Comparison of ENCODE assay signal across 8 cellular contexts in the genomic region with DNA sequence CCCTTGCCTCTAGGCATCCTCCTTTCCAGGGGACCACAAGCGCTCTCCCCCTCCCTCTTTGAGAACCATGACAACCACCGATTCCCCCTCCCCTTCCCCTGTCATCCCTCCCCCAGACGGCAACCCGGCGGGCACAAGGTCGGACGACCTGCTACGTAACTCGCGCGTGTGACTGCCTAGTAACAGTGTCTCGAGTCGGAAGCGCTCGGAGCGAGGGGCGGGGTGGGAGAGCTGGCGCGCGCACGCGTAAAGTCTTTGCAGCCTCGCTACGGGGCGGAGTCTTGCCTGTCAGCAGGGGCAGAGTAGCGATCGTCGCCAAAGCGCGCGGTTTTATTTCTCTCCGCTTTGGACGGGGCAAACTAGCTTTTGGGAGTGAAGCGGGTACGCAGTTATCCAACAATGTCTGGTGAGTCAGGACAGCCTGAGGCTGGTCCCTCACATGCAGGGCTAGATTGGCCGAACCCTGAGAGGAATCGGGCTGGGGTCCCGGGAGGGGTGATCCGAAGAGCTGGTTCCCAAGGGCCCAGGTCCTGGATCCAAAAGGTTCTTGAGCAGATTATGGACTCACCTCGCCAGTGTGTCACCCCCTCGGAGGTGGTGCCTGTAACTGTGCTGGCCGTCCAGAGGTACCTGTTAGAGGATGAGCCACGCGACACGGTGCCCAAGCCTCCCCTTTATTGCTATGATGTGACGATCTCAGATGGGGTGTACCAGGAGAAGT. TPM values are rescaled to one million over a fixed set of nuclear protein-coding genes. Genes with fewer than 3 reads are reported as not detected.
DNase-seq lines count a peak whose midpoint lies in the region; ATAC-seq, FAIRE-seq and TF ChIP-seq lines count a peak whose summit lies in the region.

A gene with protein sequence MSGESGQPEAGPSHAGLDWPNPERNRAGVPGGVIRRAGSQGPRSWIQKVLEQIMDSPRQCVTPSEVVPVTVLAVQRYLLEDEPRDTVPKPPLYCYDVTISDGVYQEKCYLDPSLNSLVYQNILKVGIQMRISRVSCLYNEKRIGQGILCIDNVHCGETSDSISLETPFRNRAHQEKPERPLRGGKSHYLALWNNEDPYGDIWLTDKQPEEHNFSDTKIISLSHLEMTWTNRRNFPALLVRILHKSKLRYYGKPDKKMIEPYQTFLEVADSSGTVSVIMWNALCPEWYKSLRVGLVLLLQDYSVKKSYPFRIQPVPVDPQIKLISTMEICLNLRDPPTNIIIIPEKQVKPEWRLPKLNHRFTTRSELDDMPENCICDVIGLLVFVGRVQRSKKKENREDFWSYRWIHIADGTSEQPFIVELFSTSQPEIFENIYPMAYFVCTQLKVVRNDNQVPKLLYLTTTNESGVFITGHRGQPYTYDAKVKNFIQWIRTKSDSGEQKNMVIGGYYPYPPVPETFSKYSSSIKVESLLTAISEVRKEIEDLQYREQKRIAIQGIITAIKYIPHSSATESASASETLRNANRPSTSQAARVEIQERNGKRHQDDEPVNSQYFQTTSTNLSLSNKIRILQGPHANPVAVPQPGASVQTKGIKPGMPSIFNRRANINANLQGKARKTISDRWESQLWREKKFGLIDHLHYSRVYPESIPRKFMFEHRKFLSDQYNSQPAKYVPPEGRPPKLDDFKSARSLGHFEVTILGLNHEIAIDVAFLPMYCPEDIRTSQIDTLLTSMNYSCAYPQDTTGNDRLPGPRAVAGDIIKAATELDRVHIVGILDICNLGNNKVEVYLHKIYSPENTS (plus strand): TSS at position 297 of the 721 bp plus-strand sequence. CDS start 103 bp downstream, at position 400.

- CTCF ChIA-PET in CD4-positive, alpha-beta T cell (lab: Charles Lee): no interaction called here

- POLR2A ChIA-PET in CD4-positive, alpha-beta T cell (lab: Charles Lee): interaction anchor here (0.6 to 1.5 kb wide), 4 partner anchors 9 to 387 kb away, joined by 3 to 11 read pairs (median 4); no protein-coding TSS in a partner anchor

- peak; percentile 74 to 88 (median 77) for DNase-seq in CD4-positive, alpha-beta T cell
- DNase-seq in RCC 7860 (ENCODE audit: low spot score): peak; percentile 56
- DNase-seq in activated effector memory CD4-positive, alpha-beta T cell treated with Interleukin-2 at 50 U/mL for 16 hours: peak; percentile 79
- DNase-seq in foreskin fibroblast: peak; percentile 52 to 86
- DNase-seq in neural crest cell (ENCODE audit: low read depth, low spot score): peak; percentile 72
- DNase-seq in stimulated activated naive CD8-positive, alpha-beta T cell treated with anti-CD3 and anti-CD28 coated beads, Interleukin-15, amount 100 ng/mL, for 72 hours: peak; percentile 77 to 85

- peak; percentile 74 for FAIRE-seq in RCC 7860 (lab: Jason Lieb, UNC)

- peak within 1 kb of the TSS; percentile 37 to 72 for H3K4me3 ChIP-seq in foreskin fibroblast (ENCODE audit: low read depth in 1 of 2, low read length in 2 of 2)

- H3K9me3 Mint-ChIP-seq in CD4-positive, alpha-beta T cell: no peaks in the 10 kb centered on the region
- H3K9me3 Mint-ChIP-seq in neural crest cell: no peaks in the 10 kb centered on the region
- H3K9me3 Mint-ChIP-seq in stimulated activated naive CD8-positive, alpha-beta T cell treated with anti-CD3 and anti-CD28 coated beads, Interleukin-15, amount 100 ng/mL, for 72 hours: no peaks in the 10 kb centered on the region

- peak within 1 kb of the TSS; percentile 98 for H3K4me3 Mint-ChIP-seq in CD4-positive, alpha-beta T cell
- H3K4me3 Mint-ChIP-seq in neural crest cell: peak within 1 kb of the TSS; percentile 99
- H3K4me3 Mint-ChIP-seq in stimulated activated naive CD8-positive, alpha-beta T cell treated with anti-CD3 and anti-CD28 coated beads, Interleukin-15, amount 100 ng/mL, for 72 hours: peak within 1 kb of the TSS; percentile 93 to 94

- peaks cover 37% of the 10 kb centered on the region for H3K4me1 Mint-ChIP-seq in CD4-positive, alpha-beta T cell (ENCODE audit: low read depth)
- H3K4me1 Mint-ChIP-seq in neural crest cell: peaks cover 25% of the 10 kb centered on the region
- H3K4me1 Mint-ChIP-seq in stimulated activated naive CD8-positive, alpha-beta T cell treated with anti-CD3 and anti-CD28 coated beads, Interleukin-15, amount 100 ng/mL, for 72 hours: peaks cover 22% of the 10 kb centered on the region

- H3K36me3 Mint-ChIP-seq in CD4-positive, alpha-beta T cell (ENCODE audit: low read depth): peaks cover 9% of the 10 kb centered on the region
- no peaks in the 10 kb centered on the region for H3K36me3 Mint-ChIP-seq in neural crest cell (ENCODE audit: low read depth)

- no peaks in the 10 kb centered on the region for H3K27me3 ChIP-seq in CD4-positive, alpha-beta T cell (ENCODE audit: control insufficient read depth, insufficient read depth, low read length)

- H3K9me3 ChIP-seq in CD4-positive, alpha-beta T cell (ENCODE audit: control insufficient read depth, low read length): no peaks in the 10 kb centered on the region

- peak; percentile 90 for ATAC-seq in CD4-positive, alpha-beta T cell (ENCODE audit: poor library complexity)
- ATAC-seq in GM19438 (IDR thresholded peaks at IDR 0.05; ENCODE audit: low read depth, unreplicated experiment) (peak; percentile 95), HG03521 (IDR thresholded peaks at IDR 0.05; ENCODE audit: unreplicated experiment) (peak; percentile 98)
- peak; percentile 98 for ATAC-seq in stimulated activated naive CD8-positive, alpha-beta T cell treated with anti-CD3 and anti-CD28 coated beads, Interleukin-15, amount 100 ng/mL, for 72 hours

- H3K27ac Mint-ChIP-seq in CD4-positive, alpha-beta T cell: peak within 1 kb of the TSS; percentile 96
- H3K27ac Mint-ChIP-seq in neural crest cell (ENCODE audit: unreplicated experiment): peak within 1 kb of the TSS; percentile 94
- H3K27ac Mint-ChIP-seq in stimulated activated naive CD8-positive, alpha-beta T cell treated with anti-CD3 and anti-CD28 coated beads, Interleukin-15, amount 100 ng/mL, for 72 hours: peak within 1 kb of the TSS; percentile 85 to 92

- TF ChIP-seq CTCF in CD4-positive, alpha-beta T cell (IDR thresholded peaks at IDR 0.05): no peak
- TF ChIP-seq CTCF in foreskin fibroblast (IDR thresholded peaks at IDR 0.05; ENCODE audit: low read depth, low read length) (no peak), neural crest cell (conservative IDR thresholded peaks at IDR 0.05) (no peak)

- intact Hi-C loops in CD4-positive, alpha-beta T cell (cut with DNase I, micrococcal nuclease): loop anchor here in 1 of 2 experiments (5.0 kb wide), 1 partner anchor 130 kb away; no protein-coding TSS in a partner anchor

- H3K27ac ChIP-seq in CD4-positive, alpha-beta T cell (ENCODE audit: low read depth, low read length): peak within 1 kb of the TSS; percentile 29

- no peaks in the 10 kb centered on the region for H3K27me3 Mint-ChIP-seq in CD4-positive, alpha-beta T cell
- H3K27me3 Mint-ChIP-seq in neural crest cell (ENCODE audit: low read depth): no peaks in the 10 kb centered on the region
- H3K27me3 Mint-ChIP-seq in stimulated activated naive CD8-positive, alpha-beta T cell treated with anti-CD3 and anti-CD28 coated beads, Interleukin-15, amount 100 ng/mL, for 72 hours: no peaks in the 10 kb centered on the region

RNA-seq across cellular contexts. Expression of the gene that starts here (rescaled TPM):
- total RNA-seq in CD4-positive, alpha-beta T cell: 1 to 10 TPM; 8.1 to 9.4 TPM
- total RNA-seq in neural crest cell: 17.4 and 19.9 TPM in 2 replicates

Comparison
In these comparisons a context has a peak if more than half of its experiments do, and no peak if none do; other contexts are left out.
1. Peak in every context shown above with its lines: DNase-seq, ATAC-seq, H3K4me3 ChIP-seq and H3K27ac ChIP-seq.